In genomic region chr3:134371542-134372324, GRCh38 we compare ENCODE assay signal across 8 cellular contexts. TPM values are rescaled to one million over a fixed set of nuclear protein-coding genes. Genes with fewer than 3 reads are reported as not detected.
A peak's percentile ranks its signal among the peaks of the same experiment; 100 is the strongest.
DNase-seq lines count a peak whose midpoint lies in the region; ATAC-seq, FAIRE-seq and TF ChIP-seq lines count a peak whose summit lies in the region.

No MANE protein-coding gene starts in this region.

- intact Hi-C loops in HCT116 (cut with micrococcal nuclease), result loop anchor here (10.0 kb wide), 1 partner anchor 157 kb away; no protein-coding TSS in a partner anchor
- intact Hi-C loops in spleen (cut with DNase I; ENCODE audit: low total_unique reads), result no loop called here

- H2AFZ ChIP-seq in HCT116 (ENCODE audit: low read depth, low read length, poor library complexity, severe bottlenecking), result no peak overlapping the region
- H2AFZ ChIP-seq in keratinocyte (ENCODE audit: control insufficient read depth, low read length), result no peak overlapping the region

- H3K9me2 ChIP-seq in HCT116 (ENCODE audit: insufficient read depth), result no peaks in the 10 kb centered on the region

- H3K4me3 ChIP-seq in HCT116 (replicated peaks in 1 of 2; ENCODE audit: low read depth in 1 of 2, low read length in 2 of 2), result peak overlapping the region in 1 of 2 experiments; percentile 28; a peak in 1 of 4 replicates
- H3K4me3 ChIP-seq in keratinocyte (ENCODE audit: control insufficient read depth in 2 of 3, extremely low read depth in 1 of 3, insufficient read depth in 2 of 3, low read depth in 1 of 3, low read length in 3 of 3), result peak overlapping the region; percentile 67 to 99 (median 97)
- peak overlapping the region in 7 of 8 donors; percentile 8 to 74 (median 51) for H3K4me3 ChIP-seq in spleen

- H3K4me3 Mint-ChIP-seq in brain, result peak overlapping the region; percentile 92 to 98 (median 97)

- POLR2A ChIA-PET in HCT116 (lab: Charles Lee), result no interaction called here

- peak in 1 of 3 experiments; percentile 21; a peak in 1 of 6 replicates for TF ChIP-seq CTCF in HCT116 (IDR thresholded peaks at IDR 0.05 in 2 of 3, conservative IDR thresholded peaks at IDR 0.05 in 1 of 3; ENCODE audit: borderline replicate concordance in 1 of 3, insufficient read depth in 1 of 3, low read depth in 2 of 3, low read length in 2 of 3)
- no peak for TF ChIP-seq CTCF in brain (conservative IDR thresholded peaks at IDR 0.05)
- no peak for TF ChIP-seq CTCF in keratinocyte (optimal IDR thresholded peaks at IDR 0.05 in 1 of 3, IDR thresholded peaks at IDR 0.05 in 1 of 3, conservative IDR thresholded peaks at IDR 0.05 in 1 of 3; ENCODE audit: extremely low read depth in 1 of 3, insufficient read depth in 2 of 3, low read length in 3 of 3)
- no peak for TF ChIP-seq CTCF in spleen (IDR thresholded peaks at IDR 0.05 in 8 of 11, conservative IDR thresholded peaks at IDR 0.05 in 3 of 11)

- RAD21 ChIA-PET in HCT116 (lab: Charles Lee; ENCODE audit: low non-redundant PET in 1 of 2, low total read pairs in 2 of 2, uncharacterized antibody in 2 of 2, unreplicated experiment in 2 of 2), result no interaction called here

- H4K20me1 ChIP-seq in HCT116 (ENCODE audit: insufficient read depth), result peaks cover 9% of the 10 kb centered on the region; the same call in 1 of the 2 replicates
- H4K20me1 ChIP-seq in keratinocyte (ENCODE audit: control insufficient read depth, extremely low read depth, insufficient read depth, low read length), result peaks cover 39% of the 10 kb centered on the region

- H3K79me2 ChIP-seq in HCT116 (ENCODE audit: insufficient read depth, low read length), result peaks cover 63% of the 10 kb centered on the region
- peaks cover 73% of the 10 kb centered on the region for H3K79me2 ChIP-seq in keratinocyte (ENCODE audit: control insufficient read depth, insufficient read depth, low read length)

- no peak for DNase-seq in HCT116 (ENCODE audit: low read depth, low spot score)
- no peak for DNase-seq in keratinocyte (ENCODE audit: low read depth, low spot score)
- DNase-seq in spleen, result peak; percentile 23
- no peak for DNase-seq in COLO668 (lab: John Stamatoyannopoulos, UW; ENCODE audit: unreplicated experiment)
- no peak for DNase-seq in SW 1271 (lab: John Stamatoyannopoulos, UW)
- DNase-seq in NCI-H2227 treated with DMSO at 0.1 percent for 48 hours (lab: John Stamatoyannopoulos, UW), result no peak

- 61 to 85% (median 72%) methylated on average over 7 of the region's 7 CpGs for WGBS in spleen, 5 donors

- peak overlapping the region; percentile 8; the same call in 1 of the 2 replicates for H3K27ac ChIP-seq in HCT116 (ENCODE audit: low read depth, low read length)
- peak overlapping the region; percentile 49 for H3K27ac ChIP-seq in keratinocyte (ENCODE audit: control insufficient read depth, insufficient read depth, low read length)
- H3K27ac ChIP-seq in spleen, result peak overlapping the region; percentile 9 to 96 (median 90)

- H3K4me1 ChIP-seq in HCT116 (ENCODE audit: control insufficient read depth in 1 of 2, insufficient read depth in 2 of 2, low read length in 2 of 2) (peaks cover 32 to 87% of the 10 kb centered on the region in 2 experiments), keratinocyte (ENCODE audit: control insufficient read depth, extremely low read depth, insufficient read depth, low read length) (peaks cover 74% of the 10 kb centered on the region), spleen (peaks cover 18 to 85% (median 63%) of the 10 kb centered on the region in 6 donors)

- peaks cover 13 to 49% of the 10 kb centered on the region in 2 experiments for H3K36me3 ChIP-seq in HCT116 (ENCODE audit: control insufficient read depth in 1 of 2, insufficient read depth in 2 of 2, low read length in 2 of 2)
- peaks cover 45 to 65% of the 10 kb centered on the region in 2 experiments for H3K36me3 ChIP-seq in keratinocyte (ENCODE audit: control insufficient read depth in 2 of 2, extremely low read depth in 1 of 2, insufficient read depth in 2 of 2, low read length in 2 of 2)
- peaks cover 0 to 50% (median 20%) of the 10 kb centered on the region in 6 donors for H3K36me3 ChIP-seq in spleen

- TF ChIP-seq POLR2A in HCT116 (IDR thresholded peaks at IDR 0.05; ENCODE audit: borderline replicate concordance, extremely low read depth, insufficient read depth, insufficient read length) (no peak), spleen (IDR thresholded peaks at IDR 0.05) (no peak)

- H3K9me3 Mint-ChIP-seq in brain, result no peaks in the 10 kb centered on the region

- peaks cover 2% of the 10 kb centered on the region for H3K9me1 ChIP-seq in keratinocyte (ENCODE audit: control insufficient read depth, extremely low read depth, insufficient read depth, low read length)

- H3K9me3 ChIP-seq in HCT116 (ENCODE audit: control insufficient read depth in 1 of 2, insufficient read depth in 1 of 2, low read depth in 1 of 2, low read length in 2 of 2) (no peaks in the 10 kb centered on the region), keratinocyte (ENCODE audit: control insufficient read depth, low read depth, low read length) (no peaks in the 10 kb centered on the region), spleen (no peaks in the 10 kb centered on the region)

- ATAC-seq in HCT116 (no peak), GM18861 (IDR thresholded peaks at IDR 0.05; ENCODE audit: unreplicated experiment) (no peak)

- H3K36me3 Mint-ChIP-seq in brain, result peaks cover 47% of the 10 kb centered on the region

- CTCF ChIA-PET in HCT116 (lab: Charles Lee), result no interaction called here

- no TSS peak for BruUV-seq in HCT116 (replicated peaks; lab: Mats Ljungman, UMichigan)

- H3K4me1 Mint-ChIP-seq in brain, result peaks cover 78% of the 10 kb centered on the region

- no peak for TF ChIP-seq RAD21 in HCT116 (IDR thresholded peaks at IDR 0.05; ENCODE audit: low read depth)

- H3K27me3 ChIP-seq in HCT116 (ENCODE audit: insufficient read depth, low read length), result no peaks in the 10 kb centered on the region
- no peaks in the 10 kb centered on the region for H3K27me3 ChIP-seq in keratinocyte (ENCODE audit: control insufficient read depth, extremely low read depth, insufficient read depth, low read length)
- peaks cover 0 to 53% (median 18%) of the 10 kb centered on the region in 7 donors for H3K27me3 ChIP-seq in spleen (replicated peaks in 1 of 7)

- H3K27ac Mint-ChIP-seq in brain, result peak overlapping the region; percentile 98 to 99 (median 99)

- dilution Hi-C loops in keratinocyte (cut with MboI; ENCODE audit: extremely low pct_ligation_motif_present, low sequenced_read_pairs), result no loop called here

- peaks cover 27% of the 10 kb centered on the region for H3K27me3 Mint-ChIP-seq in brain

- H3K4me2 ChIP-seq in HCT116 (ENCODE audit: low read length) (peak overlapping the region; percentile 99), keratinocyte (ENCODE audit: control insufficient read depth, extremely low read depth, insufficient read depth, low read depth, low read length) (peak overlapping the region; percentile 96)

- peak overlapping the region; percentile 98; the same call in 1 of the 2 replicates for H3K9ac ChIP-seq in HCT116 (ENCODE audit: low read length)
- peak overlapping the region; percentile 92 for H3K9ac ChIP-seq in keratinocyte (ENCODE audit: control insufficient read depth, extremely low read depth, insufficient read depth, low read length)

- peak; percentile 73 for FAIRE-seq in keratinocyte (lab: Jason Lieb, UNC)

TF ChIP-seq in HCT116, 20 proteins besides CTCF, POLR2A, EP300 and RAD21 (continues in another document):
- TF ChIP-seq POLR2AphosphoS5 (IDR thresholded peaks at IDR 0.05; ENCODE audit: low read depth, low read length) (no peak), JUND (IDR thresholded peaks at IDR 0.05) (no peak), SP1 (IDR thresholded peaks at IDR 0.05; ENCODE audit: low read depth) (no peak), TCF7L2 (IDR thresholded peaks at IDR 0.05; ENCODE audit: borderline replicate concordance, extremely low read depth, insufficient read depth, insufficient read length) (no peak), REST (IDR thresholded peaks at IDR 0.05; ENCODE audit: low read depth) (no peak), EZH2 (IDR thresholded peaks at IDR 0.05) (no peak), YY1 (IDR thresholded peaks at IDR 0.05; ENCODE audit: extremely low read depth, insufficient replicate concordance, low read depth, low read length) (no peak)

RNA-seq across cellular contexts. Expression of gene AMOTL2, which starts 2.5 kb away (rescaled TPM):
- 54.0 TPM for total RNA-seq in HCT116 (2021; ENCODE audit: unreplicated experiment)
- 17.8 and 19.7 TPM in 2 replicates for polyA plus RNA-seq in HCT116 (2012)
- 23.5 TPM for polyA plus RNA-seq in brain (ENCODE audit: insufficient read depth, low read depth, low replicate concordance)
- polyA plus RNA-seq in keratinocyte, result 39.8 to 57.2 TPM (median 45.6 TPM) in 3 replicates
- 52.7 TPM for polyA plus RNA-seq in keratinocyte (2011; ENCODE audit: low read depth)
- 30.8 and 32.5 TPM in 2 replicates for polyA plus RNA-seq in keratinocyte (2011; cell fraction: cytosol; rRNA removed)
- polyA plus RNA-seq in keratinocyte (2011; cell fraction: nucleus; rRNA removed), result 88.6 and 88.9 TPM in 2 replicates
- 44.4 and 81.4 TPM in 2 replicates for polyA plus RNA-seq in keratinocyte (2012; ENCODE audit: low replicate concordance)
- 49.8 to 105 TPM (median 62.0 TPM) in 3 replicates for polyA minus RNA-seq in keratinocyte
- 64.5 TPM for polyA minus RNA-seq in keratinocyte (2011; cell fraction: cytosol; rRNA and poly(A)+ RNA removed)
- 82.0 and 84.4 TPM in 2 replicates for polyA minus RNA-seq in keratinocyte (2011; cell fraction: nucleus; rRNA and poly(A)+ RNA removed)
- 10 to 100 TPM; 27.5 to 83.4 (median 53.1) TPM for total RNA-seq in spleen
- 10 to 100 TPM in 1 of 3 donors, 1 to 10 TPM in 2; 3.8 to 15.7 (median 6.0) TPM for polyA plus RNA-seq in spleen

Comparison
In these comparisons a context has a peak if more than half of its experiments do, and no peak if none do; other contexts are left out.
1. H3K27ac ChIP-seq: peak in every context shown above with its lines; median percentile 90 in spleen; 49 in keratinocyte; 8 in HCT116.